1 cellular context compared by ENCODE assay signal in the genomic region with DNA sequence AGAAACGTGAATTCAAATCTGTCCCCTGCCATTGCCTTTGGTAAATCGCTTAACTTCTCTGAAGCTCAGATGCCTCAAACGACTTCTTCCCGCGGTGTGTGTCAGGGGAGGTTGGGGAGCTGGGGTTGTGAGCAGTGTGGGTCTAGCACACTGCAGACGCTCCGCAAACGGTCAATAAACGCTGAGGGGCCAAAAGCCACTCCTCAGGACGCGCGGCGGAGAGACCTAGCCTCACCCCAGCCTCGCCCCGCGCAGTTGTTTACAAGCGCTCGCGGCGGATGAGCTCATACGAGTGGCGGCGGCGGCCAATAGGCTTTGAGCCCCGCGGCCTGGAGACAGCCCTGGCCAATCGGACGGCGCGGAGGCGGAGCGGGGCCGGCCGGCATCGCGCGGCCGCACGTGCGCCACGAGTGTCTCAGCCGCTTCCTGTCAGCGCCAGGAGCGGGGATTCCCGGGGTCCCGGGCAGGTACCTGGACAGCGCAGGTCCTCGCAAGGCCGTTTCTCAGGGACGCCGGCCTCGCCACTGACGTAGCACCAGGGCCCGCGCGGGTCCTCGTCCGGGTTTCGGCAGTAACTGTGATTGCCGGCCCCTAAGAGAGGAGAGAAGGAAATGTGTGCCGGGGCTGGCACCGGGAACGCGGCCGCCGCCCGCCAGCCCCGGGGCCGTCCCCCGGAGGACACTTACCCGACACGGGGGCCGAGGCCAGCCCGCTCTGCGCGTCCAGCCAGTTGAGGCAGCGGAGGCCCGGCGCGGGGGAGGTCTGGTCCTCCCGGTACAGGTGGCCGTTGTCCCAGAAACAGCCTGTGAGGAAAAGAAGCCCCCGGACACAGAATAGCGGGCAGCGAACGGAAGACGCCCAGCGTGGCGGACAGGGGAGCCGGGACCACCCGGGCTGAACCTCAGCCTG.
TF ChIP-seq lines count a peak whose summit lies in the region.

No MANE protein-coding gene starts in this region.

TF ChIP-seq in H1, 55 proteins besides CTCF, POLR2A, EP300 and RAD21 (continued from another document):
- TF ChIP-seq PHF8 (conservative IDR thresholded peaks at IDR 0.05; ENCODE audit: low read depth, low read length), result peak; percentile 54; the same call in 1 of the 2 replicates
- TF ChIP-seq MAFK (IDR thresholded peaks at IDR 0.05; ENCODE audit: low read depth, low read length), result no peak
- peak; percentile 92 for TF ChIP-seq KDM4A (IDR thresholded peaks at IDR 0.05; ENCODE audit: low read depth, low read length, severe bottlenecking)
- peak; percentile 30 to 83; a peak in 2 of 4 replicates for TF ChIP-seq SIN3A (conservative IDR thresholded peaks at IDR 0.05 in 1 of 2, IDR thresholded peaks at IDR 0.05 in 1 of 2; ENCODE audit: low read depth in 1 of 2, low read length in 2 of 2)
- no peak for TF ChIP-seq GTF2F1 (IDR thresholded peaks at IDR 0.05; ENCODE audit: borderline replicate concordance, low read depth, low read length)
- TF ChIP-seq CREB1 (IDR thresholded peaks at IDR 0.05), result peak; percentile 37; the same call in 1 of the 2 replicates
- TF ChIP-seq, protein P1, sequence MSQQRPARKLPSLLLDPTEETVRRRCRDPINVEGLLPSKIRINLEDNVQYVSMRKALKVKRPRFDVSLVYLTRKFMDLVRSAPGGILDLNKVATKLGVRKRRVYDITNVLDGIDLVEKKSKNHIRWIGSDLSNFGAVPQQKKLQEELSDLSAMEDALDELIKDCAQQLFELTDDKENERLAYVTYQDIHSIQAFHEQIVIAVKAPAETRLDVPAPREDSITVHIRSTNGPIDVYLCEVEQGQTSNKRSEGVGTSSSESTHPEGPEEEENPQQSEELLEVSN (IDR thresholded peaks at IDR 0.05), result peak; percentile 97
- TF ChIP-seq SP4 (IDR thresholded peaks at IDR 0.05; ENCODE audit: low read length), result no peak
- TF ChIP-seq, protein P2, sequence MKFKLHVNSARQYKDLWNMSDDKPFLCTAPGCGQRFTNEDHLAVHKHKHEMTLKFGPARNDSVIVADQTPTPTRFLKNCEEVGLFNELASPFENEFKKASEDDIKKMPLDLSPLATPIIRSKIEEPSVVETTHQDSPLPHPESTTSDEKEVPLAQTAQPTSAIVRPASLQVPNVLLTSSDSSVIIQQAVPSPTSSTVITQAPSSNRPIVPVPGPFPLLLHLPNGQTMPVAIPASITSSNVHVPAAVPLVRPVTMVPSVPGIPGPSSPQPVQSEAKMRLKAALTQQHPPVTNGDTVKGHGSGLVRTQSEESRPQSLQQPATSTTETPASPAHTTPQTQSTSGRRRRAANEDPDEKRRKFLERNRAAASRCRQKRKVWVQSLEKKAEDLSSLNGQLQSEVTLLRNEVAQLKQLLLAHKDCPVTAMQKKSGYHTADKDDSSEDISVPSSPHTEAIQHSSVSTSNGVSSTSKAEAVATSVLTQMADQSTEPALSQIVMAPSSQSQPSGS (IDR thresholded peaks at IDR 0.05; ENCODE audit: low read length), result 0 out of 2 replicates have a peak, but pooled peaks have one; percentile 43
- no peak for TF ChIP-seq TCF12 (IDR thresholded peaks at IDR 0.05; ENCODE audit: low read depth, low read length)
- peak; percentile 49 for TF ChIP-seq ASH2L (IDR thresholded peaks at IDR 0.05; ENCODE audit: low read length)
- no peak; the same call in 1 of the 2 replicates for TF ChIP-seq SP1 (IDR thresholded peaks at IDR 0.05; ENCODE audit: low read depth, low read length)
- peak; percentile 59 for TF ChIP-seq POLR2AphosphoS5 (IDR thresholded peaks at IDR 0.05; ENCODE audit: low read depth, low read length)
- no peak for TF ChIP-seq SAP30 (IDR thresholded peaks at IDR 0.05; ENCODE audit: insufficient read depth, insufficient replicate concordance, low read length)
- TF ChIP-seq RNF2 (IDR thresholded peaks at IDR 0.05; ENCODE audit: borderline replicate concordance, low read depth, low read length, missing control alignments, poor library complexity, severe bottlenecking), result no peak
- TF ChIP-seq HDAC2 (IDR thresholded peaks at IDR 0.05; ENCODE audit: borderline replicate concordance in 1 of 2, low read depth in 2 of 2, low read length in 2 of 2), result peak in 1 of 2 experiments; percentile 87; a peak in 2 of 4 replicates
- no peak for TF ChIP-seq USF2 (IDR thresholded peaks at IDR 0.05; ENCODE audit: low read length)
- TF ChIP-seq ZNF274 (IDR thresholded peaks at IDR 0.05; ENCODE audit: borderline replicate concordance, extremely low read depth, low read length), result no peak
- no peak for TF ChIP-seq RBBP5 (IDR thresholded peaks at IDR 0.05; ENCODE audit: borderline replicate concordance, low read depth, low read length)
- TF ChIP-seq, protein P3, sequence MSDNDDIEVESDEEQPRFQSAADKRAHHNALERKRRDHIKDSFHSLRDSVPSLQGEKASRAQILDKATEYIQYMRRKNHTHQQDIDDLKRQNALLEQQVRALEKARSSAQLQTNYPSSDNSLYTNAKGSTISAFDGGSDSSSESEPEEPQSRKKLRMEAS (IDR thresholded peaks at IDR 0.05), result peak; percentile 99
- TF ChIP-seq RFX5 (IDR thresholded peaks at IDR 0.05; ENCODE audit: borderline replicate concordance, low read depth, low read length), result peak; percentile 60; the same call in 1 of the 2 replicates
- TF ChIP-seq TAF1 (IDR thresholded peaks at IDR 0.05; ENCODE audit: low read depth, low read length), result peak; percentile 65; the same call in 1 of the 2 replicates
- peak; percentile 62; the same call in 1 of the 2 replicates for TF ChIP-seq CHD2 (IDR thresholded peaks at IDR 0.05; ENCODE audit: low read length)
- no peak for TF ChIP-seq RXRA (IDR thresholded peaks at IDR 0.05; ENCODE audit: insufficient read depth, low read depth, low read length)
- TF ChIP-seq CBX8 (IDR thresholded peaks at IDR 0.05; ENCODE audit: borderline replicate concordance, low read depth, low read length), result no peak
- TF ChIP-seq GABPA (IDR thresholded peaks at IDR 0.05; ENCODE audit: borderline replicate concordance, insufficient read depth, low read length), result 0 out of 2 replicates have a peak, but pooled peaks have one; percentile 43
- 0 out of 2 replicates have a peak, but pooled peaks have one; percentile 43 for TF ChIP-seq TBP (IDR thresholded peaks at IDR 0.05; ENCODE audit: low read depth, low read length)
- no peak for TF ChIP-seq KDM1A (IDR thresholded peaks at IDR 0.05; ENCODE audit: borderline replicate concordance, low read length)
- 0 out of 2 replicates have a peak, but pooled peaks have one; percentile 27 for TF ChIP-seq JUN (IDR thresholded peaks at IDR 0.05; ENCODE audit: low read depth, low read length)
